ENCODE assay signal across 9 cellular contexts in genomic region chr9:71628247-71628646, GRCh38.
DNase-seq lines count a peak whose midpoint lies in the region; ATAC-seq and TF ChIP-seq lines count a peak whose summit lies in the region.
"Had no signal": no experiment of that assay in that cellular context is flagged by ENCODE, and none has a peak within 500 bp of the region (broad histone marks: within the 10 kb centered on the region; RNA-seq: fewer than 3 reads in every experiment).

No MANE protein-coding gene starts in this region.

- H3K36me3 ChIP-seq in SU-DHL-6 (ENCODE audit: low read length) = no peaks in the 10 kb centered on the region
- H3K36me3 ChIP-seq in aorta (ENCODE audit: control insufficient read depth in 1 of 2, insufficient read depth in 2 of 2, low read length in 1 of 2) = no peaks in the 10 kb centered on the region

- TF ChIP-seq CTCF in AG09309 (IDR thresholded peaks at IDR 0.05; ENCODE audit: control insufficient read depth, insufficient read depth, low read depth, low read length, missing control alignments) (peak; percentile 38), GM13977 (IDR thresholded peaks at IDR 0.05; ENCODE audit: extremely low read depth, insufficient read depth, missing control alignments) (peak; percentile 23), SU-DHL-6 (IDR thresholded peaks at IDR 0.05; ENCODE audit: insufficient read depth, low read length, poor library complexity, severe bottlenecking) (peak; percentile 22), fibroblast of the aortic adventitia (IDR thresholded peaks at IDR 0.05; ENCODE audit: insufficient read depth, low read length) (peak; percentile 46)

- H3K9me3 Mint-ChIP-seq in stimulated activated memory B cell treated with anti-CD40 and anti-IgM and Interleukin-4, amounts not matched to agents 10 μg/mL and 1 μg/mL and 100 μg/mL, for 72 hours = no peaks in the 10 kb centered on the region

- no peaks in the 10 kb centered on the region for H4K20me1 ChIP-seq in SU-DHL-6 (ENCODE audit: low read depth, low read length)

- H3K9ac ChIP-seq in SU-DHL-6 (ENCODE audit: low read length) = no peak overlapping the region

- H3K27me3 Mint-ChIP-seq in stimulated activated memory B cell treated with anti-CD40 and anti-IgM and Interleukin-4, amounts not matched to agents 10 μg/mL and 1 μg/mL and 100 μg/mL, for 72 hours = peaks cover 27% of the 10 kb centered on the region

- intact Hi-C loops in head of caudate nucleus (cut with DNase I) = no loop called here
- intact Hi-C loops in aorta (cut with DNase I) = no loop called here

- no peaks in the 10 kb centered on the region for H3K36me3 Mint-ChIP-seq in stimulated activated memory B cell treated with anti-CD40 and anti-IgM and Interleukin-4, amounts not matched to agents 10 μg/mL and 1 μg/mL and 100 μg/mL, for 72 hours

- H3K9me3 ChIP-seq in SU-DHL-6 (ENCODE audit: insufficient read depth, low read length) (no peaks in the 10 kb centered on the region), aorta (ENCODE audit: control insufficient read depth, low read length) (no peaks in the 10 kb centered on the region)

- no peak overlapping the region for H3K27ac Mint-ChIP-seq in stimulated activated memory B cell treated with anti-CD40 and anti-IgM and Interleukin-4, amounts not matched to agents 10 μg/mL and 1 μg/mL and 100 μg/mL, for 72 hours

- H3K4me1 Mint-ChIP-seq in stimulated activated memory B cell treated with anti-CD40 and anti-IgM and Interleukin-4, amounts not matched to agents 10 μg/mL and 1 μg/mL and 100 μg/mL, for 72 hours = no peaks in the 10 kb centered on the region

- H3K9me2 ChIP-seq in SU-DHL-6 (replicated peaks; ENCODE audit: insufficient read depth, low read length) = no peaks in the 10 kb centered on the region

- H3K4me3 Mint-ChIP-seq in stimulated activated memory B cell treated with anti-CD40 and anti-IgM and Interleukin-4, amounts not matched to agents 10 μg/mL and 1 μg/mL and 100 μg/mL, for 72 hours = no peak overlapping the region

- ATAC-seq in GM21723 (IDR thresholded peaks at IDR 0.05; ENCODE audit: unreplicated experiment) = no peak
- ATAC-seq in aorta (ENCODE audit: low FRiP score) = no peak
- no peak for ATAC-seq in stimulated activated memory B cell treated with anti-CD40 and anti-IgM and Interleukin-4, amounts not matched to agents 10 μg/mL and 1 μg/mL and 100 μg/mL, for 72 hours

- in situ Hi-C loops in GM13977 (cut with MboI; ENCODE audit: low pct_unique_long_range_greater_than_20kb, low sequenced_read_pairs, unreplicated experiment) = no loop called here

- H3K4me3 ChIP-seq in AG09309 (ENCODE audit: control insufficient read depth, low read depth, low read length) (no peak overlapping the region), SU-DHL-6 (ENCODE audit: insufficient read depth, low read length, poor library complexity, severe bottlenecking) (no peak overlapping the region), fibroblast of the aortic adventitia (ENCODE audit: low read depth, low read length) (no peak overlapping the region), aorta (ENCODE audit: low read length in 2 of 2) (no peak overlapping the region)

- H3K4me2 ChIP-seq in SU-DHL-6 (ENCODE audit: low read depth, low read length, poor library complexity, severe bottlenecking) = no peak overlapping the region

- no peak overlapping the region for H2AFZ ChIP-seq in SU-DHL-6 (ENCODE audit: low read depth, low read length, severe bottlenecking)

- H3K79me2 ChIP-seq in SU-DHL-6 (ENCODE audit: insufficient read depth, low read length) = no peaks in the 10 kb centered on the region

- H3K4me1 ChIP-seq in aorta (ENCODE audit: control insufficient read depth in 1 of 2, insufficient read depth in 2 of 2, low read length in 2 of 2) = no peaks in the 10 kb centered on the region

- H3K27me3 ChIP-seq in SU-DHL-6 (ENCODE audit: low read length) (no peaks in the 10 kb centered on the region), aorta (ENCODE audit: control insufficient read depth in 1 of 2, insufficient read depth in 2 of 2, low read length in 1 of 2) (no peaks in the 10 kb centered on the region)

- 88 to 92% methylated on average over 3 of the region's 3 CpGs for WGBS in aorta, 2 donors

- H3F3A ChIP-seq in SU-DHL-6 (ENCODE audit: insufficient read depth) = no peaks in the 10 kb centered on the region

- DNase-seq in AG09309 (ENCODE audit: low read depth) (no peak), GM13977 (ENCODE audit: low spot score) (no peak), fibroblast of the aortic adventitia (ENCODE audit: low read depth) (peak; percentile 25), head of caudate nucleus (no peak), aorta (no peak)
- DNase-seq: NCI-H1930 had no signal

- H3K27ac ChIP-seq in SU-DHL-6 (ENCODE audit: low read depth, low read length) (no peak overlapping the region), aorta (ENCODE audit: low read depth in 1 of 2, low read length in 2 of 2) (no peak overlapping the region)
